In genomic region chr14:59897757-59898383, GRCh38 we compare ENCODE assay signal across 10 cellular contexts. TPM values are rescaled to one million over a fixed set of nuclear protein-coding genes. Genes with fewer than 3 reads are reported as not detected.
DNase-seq lines count a peak whose midpoint lies in the region; ATAC-seq and TF ChIP-seq lines count a peak whose summit lies in the region.
"Had no signal": no experiment of that assay in that cellular context is flagged by ENCODE, and none has a peak within 500 bp of the region (broad histone marks: within the 10 kb centered on the region; RNA-seq: fewer than 3 reads in every experiment).

No MANE protein-coding gene starts in this region.

- H3F3A ChIP-seq in SK-N-SH (replicated peaks; ENCODE audit: insufficient read depth), result no peaks in the 10 kb centered on the region

- H3K27me3 ChIP-seq in Karpas-422 (ENCODE audit: low read length) (0 out of 2 replicates have a peak, but pooled peaks cover 4% of the 10 kb centered on the region), SK-N-SH (ENCODE audit: insufficient read depth) (no peaks in the 10 kb centered on the region)

- H3K9ac ChIP-seq in Karpas-422 (ENCODE audit: low read length) (no peak overlapping the region), SK-N-SH (no peak overlapping the region)

- TF ChIP-seq RAD21 in SK-N-SH (IDR thresholded peaks at IDR 0.05; ENCODE audit: low read length), result peak; percentile 91

- H2AFZ ChIP-seq in Karpas-422 (ENCODE audit: low read length), result no peak overlapping the region
- H2AFZ ChIP-seq in SK-N-SH (ENCODE audit: low read depth), result no peak overlapping the region

- H3K9me2 ChIP-seq in Karpas-422 (replicated peaks; ENCODE audit: insufficient read depth, low read length) (no peaks in the 10 kb centered on the region), SK-N-SH (no peaks in the 10 kb centered on the region)

- H3K27ac ChIP-seq in Karpas-422 (ENCODE audit: low read length), result no peak overlapping the region
- H3K27ac ChIP-seq in SK-N-SH (ENCODE audit: low read depth in 2 of 2, low read length in 1 of 2), result no peak overlapping the region

- H4K20me1 ChIP-seq in Karpas-422 (ENCODE audit: insufficient read depth, low read depth, low read length) (no peaks in the 10 kb centered on the region), SK-N-SH (ENCODE audit: insufficient read depth) (no peaks in the 10 kb centered on the region)

- ATAC-seq in HG03521 (IDR thresholded peaks at IDR 0.05; ENCODE audit: unreplicated experiment) (no peak), GM18520 (IDR thresholded peaks at IDR 0.05; ENCODE audit: unreplicated experiment) (no peak), GM19467 (IDR thresholded peaks at IDR 0.05; ENCODE audit: unreplicated experiment) (no peak)

- POLR2A ChIA-PET in SK-N-SH (lab: Yijun Ruan, JAX), result interaction anchor here (1.2 kb wide), 1 partner anchor 190 kb away, joined by 3 read pairs; no protein-coding TSS in a partner anchor

- H3K4me1 ChIP-seq in Karpas-422 (ENCODE audit: low read length) (no peaks in the 10 kb centered on the region), SK-N-SH (ENCODE audit: control insufficient read depth in 1 of 2, insufficient read depth in 2 of 2, low read depth in 1 of 2, low read length in 1 of 2) (no peaks in the 10 kb centered on the region)

- DNase-seq in Karpas-422 (peak; percentile 79), SK-N-SH (peak; percentile 51), iris pigment epithelial cell (ENCODE audit: low read depth) (peak; percentile 59), GOT3 (lab: John Stamatoyannopoulos, UW) (no peak)

- H3K9me3 ChIP-seq in Karpas-422 (ENCODE audit: low read length) (no peaks in the 10 kb centered on the region), SK-N-SH (no peaks in the 10 kb centered on the region)

- TF ChIP-seq EP300 in SK-N-SH (IDR thresholded peaks at IDR 0.05; ENCODE audit: borderline replicate concordance in 1 of 2, low read depth in 1 of 2, low read length in 1 of 2), result no peak

- WGBS in SK-N-SH (ENCODE audit: low lambda C conversion rate), result 16% methylated on average over 8 of the region's 8 CpGs

- H3K4me2 ChIP-seq in Karpas-422 (ENCODE audit: low read depth, low read length, poor library complexity, severe bottlenecking) (no peak overlapping the region), SK-N-SH (no peak overlapping the region)

- TF ChIP-seq CTCF in GM12873 (IDR thresholded peaks at IDR 0.05; ENCODE audit: insufficient read depth, low read depth, low read length, missing control alignments), result peak; percentile 48
- TF ChIP-seq CTCF in SK-N-SH (IDR thresholded peaks at IDR 0.05), result peak; percentile 50

- H3K36me3 ChIP-seq in Karpas-422 (ENCODE audit: insufficient read depth, low read length), result no peaks in the 10 kb centered on the region
- H3K36me3 ChIP-seq in SK-N-SH (replicated peaks in 1 of 2; ENCODE audit: control insufficient read depth in 1 of 2, insufficient read depth in 2 of 2, low read length in 1 of 2), result no peaks in the 10 kb centered on the region

- CTCF ChIA-PET in SK-N-SH (lab: Yijun Ruan, JAX), result interaction anchor here (0.5 to 4.2 kb wide), 82 partner anchors 8 to 772 kb away, joined by 3 to 158 read pairs (median 4); partner anchors contain the start of genes CCDC175, JKAMP, L3HYPDH and LRRC9

- no peaks in the 10 kb centered on the region for H3K79me2 ChIP-seq in Karpas-422 (ENCODE audit: low read length)
- no peaks in the 10 kb centered on the region for H3K79me2 ChIP-seq in SK-N-SH (ENCODE audit: insufficient read depth)

- H3K4me3 ChIP-seq in Karpas-422 (ENCODE audit: low read length) (no peak overlapping the region), SK-N-SH (ENCODE audit: low read depth in 2 of 2, low read length in 1 of 2) (no peak overlapping the region; a peak in 1 of 4 replicates)

TF ChIP-seq in SK-N-SH, 30 proteins besides CTCF, POLR2A, EP300 and RAD21:
- TF ChIP-seq NFIC (IDR thresholded peaks at IDR 0.05; ENCODE audit: borderline replicate concordance), result no peak
- peak; percentile 79 for TF ChIP-seq SMC3 (IDR thresholded peaks at IDR 0.05; ENCODE audit: low read depth, low read length)

RNA-seq across cellular contexts. Expression of gene LRRC9, which starts 22.1 kb away (rescaled TPM):
- total RNA-seq in Karpas-422 (2014; rRNA removed; shearing (Covaris generic); ENCODE audit: low replicate concordance), result not detected in 2 replicates
- polyA plus RNA-seq in SK-N-SH (2012; rRNA removed), result not detected in 2 replicates
- polyA plus RNA-seq in SK-N-SH (2012; cell fraction: cytosol; rRNA removed), result not detected in 2 replicates
- not detected in 2 replicates for polyA plus RNA-seq in SK-N-SH (2012; cell fraction: nucleus; rRNA removed)
- total RNA-seq: lower leg skin; T-helper 1 cell treated with Interleukin-12 subunit alpha and Interleukin-12 subunit beta and Interleukin-4 antibody, amounts not matched to agents 30 ng/mL and 1 ng/mL, for 36 hours had no signal

RNA-seq across cellular contexts. Expression of gene RTN1, which starts 27.3 kb away (rescaled TPM):
- total RNA-seq in Karpas-422 (2014; rRNA removed; shearing (Covaris generic); ENCODE audit: low replicate concordance), result 0.32 TPM in 1 of 2 replicates, not detected in the other
- 1.6 and 5.0 TPM in 2 replicates for polyA plus RNA-seq in SK-N-SH (2012; rRNA removed)
- 5.3 and 9.5 TPM in 2 replicates for polyA plus RNA-seq in SK-N-SH (2012; cell fraction: cytosol; rRNA removed)
- 1.1 and 3.7 TPM in 2 replicates for polyA plus RNA-seq in SK-N-SH (2012; cell fraction: nucleus; rRNA removed)
- total RNA-seq: T-helper 1 cell treated with Interleukin-12 subunit alpha and Interleukin-12 subunit beta and Interleukin-4 antibody, amounts not matched to agents 30 ng/mL and 1 ng/mL, for 36 hours had no signal
